27 cellular contexts compared by ENCODE assay signal in genomic region chr6:117050301-117050700, GRCh38.
"Had no signal": no experiment of that assay in that cellular context is flagged by ENCODE, and none has a peak within 500 bp of the region (broad histone marks: within the 10 kb centered on the region; RNA-seq: fewer than 3 reads in every experiment).

No MANE protein-coding gene starts in this region.

- DNase-seq: natural killer cell; occipital lobe; ovary; posterior cingulate gyrus; psoas muscle; right cardiac atrium; spleen; stimulated activated CD4-positive, alpha-beta T cell treated with anti-CD3 and anti-CD28 coated beads, Interleukin-12 subunit alpha, Interleukin-12 subunit beta, amount 100 ng/mL, for 4 hours; stimulated activated CD4-positive, alpha-beta T cell treated with anti-CD3 and anti-CD28 coated beads, Interleukin-1b, Interleukin-23, amount 100 ng/mL, for 48 hours; stimulated activated CD4-positive, alpha-beta T cell treated with anti-CD3 and anti-CD28 coated beads, Interleukin-4, amount 100 ng/mL, for 1 hour; stimulated activated CD4-positive, alpha-beta T cell treated with anti-CD3 and anti-CD28 coated beads, Interleukin-4, amount 100 ng/mL, for 4 hours; stimulated activated CD8-positive, alpha-beta memory T cell treated with anti-CD3 and anti-CD28 coated beads, Interleukin-4, amount 100 ng/mL, for 48 hours; stimulated activated naive CD4-positive, alpha-beta T cell; stimulated activated naive CD8-positive, alpha-beta T cell treated with anti-CD3 and anti-CD28 coated beads, Interleukin-15, amount 100 ng/mL, for 72 hours; stimulated activated naive CD8-positive, alpha-beta T cell treated with anti-CD3 and anti-CD28 coated beads, Interleukin-15, Interleukin-2, amounts not matched to agents 100 U/mL and 50 U/mL, for 24 hours; substantia nigra; testis; tibial artery; transverse colon; upper lobe of right lung; uterus had no signal

- ATAC-seq: natural killer cell; right cardiac atrium; sciatic nerve; stimulated activated memory B cell treated with anti-CD40 and anti-IgM and Interleukin-4, amounts not matched to agents 10 μg/mL and 1 μg/mL and 100 μg/mL, for 72 hours; stimulated activated naive CD8-positive, alpha-beta T cell treated with anti-CD3 and anti-CD28 coated beads, Interleukin-15, amount 100 ng/mL, for 72 hours; stimulated activated naive CD8-positive, alpha-beta T cell treated with anti-CD3 and anti-CD28 coated beads, Interleukin-15, Interleukin-2, amounts not matched to agents 100 U/mL and 50 U/mL, for 24 hours; upper lobe of right lung had no signal

- H3K36me3 ChIP-seq: neural progenitor cell, ovary, spleen, suprapubic skin, tibial artery, transverse colon, upper lobe of right lung, uterus had no signal

- H3K9me3 ChIP-seq: ovary, psoas muscle, suprapubic skin, testis, tibial artery, transverse colon, upper lobe of right lung, uterus had no signal

- H3K27me3 ChIP-seq: neural progenitor cell, ovary, spleen, suprapubic skin, testis, tibial artery, transverse colon, upper lobe of right lung, uterus had no signal

- H3K4me3 ChIP-seq: neural progenitor cell, ovary, psoas muscle, skin epidermis, smooth muscle cell, spleen, suprapubic skin, testis, tibial artery, transverse colon, upper lobe of right lung, uterus had no signal
